23 cellular contexts compared by ENCODE assay signal in genomic region chr10:55852850-55853249, GRCh38.
DNase-seq lines count a peak whose midpoint lies in the region; ATAC-seq and TF ChIP-seq lines count a peak whose summit lies in the region.
"Had no signal": no experiment of that assay in that cellular context is flagged by ENCODE, and none has a peak within 500 bp of the region (broad histone marks: within the 10 kb centered on the region; RNA-seq: fewer than 3 reads in every experiment).

No MANE protein-coding gene starts in this region.

- H3F3A ChIP-seq in PC-3 (ENCODE audit: low read length, unreplicated experiment): no peaks in the 10 kb centered on the region

- H3K79me2 ChIP-seq in PC-3 (ENCODE audit: low read length): no peaks in the 10 kb centered on the region

- H3K4me2 ChIP-seq in PC-3 (ENCODE audit: low read length): no peak overlapping the region
- H3K4me2 ChIP-seq: GM23338 had no signal

- peak; percentile 5 for DNase-seq in NCI-H1105 (lab: John Stamatoyannopoulos, UW)
- DNase-seq in NCI-H1930 (lab: John Stamatoyannopoulos, UW): peak; percentile 75 to 77
- DNase-seq in NCI-H748 (lab: John Stamatoyannopoulos, UW; ENCODE audit: unreplicated experiment): peak; percentile 48
- DNase-seq in activated T-cell treated with anti-CD3 and anti-CD28 coated beads, Interleukin-2, amount 50 U/mL, for 48 hours: no peak
- DNase-seq in PC-3: no peak
- no peak for DNase-seq in dedifferentiated amniotic fluid mesenchymal stem cell (ENCODE audit: extremely low spot score)
- DNase-seq: C1 segment of cervical spinal cord; Calu3; CD8-positive, alpha-beta T cell; H9; Kasumi-1; NCI-H1092 treated with DMSO at 0.1 percent for 48 hours; NCI-H187; NCI-H2107; NCI-H446 treated with DMSO at 0.1 percent for 48 hours; NCI-H69; Right ventricle myocardium superior; RPMI8226; T-cell had no signal

- ATAC-seq in PC-3 (no peak), GM19455 (IDR thresholded peaks at IDR 0.05; ENCODE audit: unreplicated experiment) (no peak)
- ATAC-seq: CD8-positive, alpha-beta T cell; GM23338; K562; T-cell had no signal

- H3K36me3 ChIP-seq in PC-3 (ENCODE audit: low read depth, low read length): no peaks in the 10 kb centered on the region
- H3K36me3 ChIP-seq: SJSA1 had no signal

- CTCF ChIA-PET in PC-3 (lab: Charles Lee): no interaction called here

- no peaks in the 10 kb centered on the region for H3K27me3 ChIP-seq in PC-3 (ENCODE audit: low read length)
- H3K27me3 ChIP-seq: SJSA1 had no signal

- no peaks in the 10 kb centered on the region for H4K20me1 ChIP-seq in PC-3 (ENCODE audit: low read length)

- H3K4me3 ChIP-seq in PC-3 (ENCODE audit: low read length): no peak overlapping the region
- H3K4me3 ChIP-seq: GM23338, K562, SJSA1 had no signal

- H3K4me1 ChIP-seq in PC-3 (ENCODE audit: insufficient read depth, low read length): no peaks in the 10 kb centered on the region
- H3K4me1 ChIP-seq: SJSA1 had no signal

- no peak overlapping the region for H2AFZ ChIP-seq in PC-3 (ENCODE audit: low read length)
- H2AFZ ChIP-seq: GM23338 had no signal

- no peaks in the 10 kb centered on the region for H3K9me3 ChIP-seq in PC-3 (ENCODE audit: low read length)
- H3K9me3 ChIP-seq: SJSA1 had no signal

- H3K9ac ChIP-seq in PC-3 (ENCODE audit: low read length): no peak overlapping the region

- intact Hi-C loops in PC-3 (cut with micrococcal nuclease): no loop called here

- TF ChIP-seq CTCF in PC-3 (conservative IDR thresholded peaks at IDR 0.05; ENCODE audit: low read depth, low read length): no peak

- POLR2A ChIA-PET in PC-3 (lab: Charles Lee; ENCODE audit: unreplicated experiment): no interaction called here

- no peaks in the 10 kb centered on the region for H3K9me2 ChIP-seq in PC-3 (replicated peaks; ENCODE audit: low read length)

- BruUV-seq in PC-3 (replicated peaks; lab: Mats Ljungman, UMichigan): no TSS peak

- no peak overlapping the region for H3K27ac ChIP-seq in PC-3 (ENCODE audit: low read length)
- H3K27ac ChIP-seq: SJSA1 had no signal

Comparison
In these comparisons a context has a peak if more than half of its experiments do, and no peak if none do; other contexts are left out.
1. DNase-seq: peak in NCI-H1105 (single experiment), NCI-H1930 (2 of 2) and NCI-H748 (single experiment); none in activated T-cell treated with anti-CD3 and anti-CD28 coated beads, Interleukin-2, amount 50 U/mL, for 48 hours (0 of 2), PC-3 (single experiment) and dedifferentiated amniotic fluid mesenchymal stem cell (single experiment).